Comparison of ENCODE assay signal across 8 cellular contexts in the genomic region with DNA sequence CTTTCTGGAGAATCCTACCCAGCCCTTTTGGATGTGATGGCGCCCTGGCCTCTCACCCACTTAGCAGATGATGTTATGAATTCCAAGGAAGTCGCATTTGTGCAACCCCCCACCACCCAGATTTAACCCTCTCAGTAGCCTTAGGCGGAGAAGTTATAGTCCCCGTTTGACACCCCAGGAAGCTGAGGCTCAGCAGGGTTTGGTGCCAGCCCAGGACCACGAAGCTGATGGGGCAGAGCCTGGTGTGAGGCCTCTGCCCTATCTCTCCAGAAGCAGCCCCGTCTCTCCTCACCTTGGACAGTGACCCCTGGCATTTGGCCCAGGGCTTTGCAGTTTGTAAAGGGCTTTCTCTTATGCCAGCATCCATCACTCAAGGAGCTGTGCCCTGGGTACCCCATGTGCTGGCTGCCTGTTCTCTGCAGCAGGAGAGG. TPM values are rescaled to one million over a fixed set of nuclear protein-coding genes. Genes with fewer than 3 reads are reported as not detected.
DNase-seq lines count a peak whose midpoint lies in the region; ATAC-seq and TF ChIP-seq lines count a peak whose summit lies in the region.

No MANE protein-coding gene starts in this region.

- ATAC-seq in psoas muscle, result no peak
- no peak for ATAC-seq in GM18907 (IDR thresholded peaks at IDR 0.05; ENCODE audit: unreplicated experiment)
- ATAC-seq in GM21390 (IDR thresholded peaks at IDR 0.05; ENCODE audit: unreplicated experiment), result no peak
- ATAC-seq in HG02623 (IDR thresholded peaks at IDR 0.05; ENCODE audit: unreplicated experiment), result no peak
- ATAC-seq in GM18867 (IDR thresholded peaks at IDR 0.05; ENCODE audit: unreplicated experiment), result no peak

- H3K27ac ChIP-seq in SK-N-MC, result no peak overlapping the region
- no peak overlapping the region for H3K27ac ChIP-seq in psoas muscle

- no peaks in the 10 kb centered on the region for H3K36me3 ChIP-seq in SK-N-MC (ENCODE audit: insufficient read depth, low read length)
- no peaks in the 10 kb centered on the region for H3K36me3 ChIP-seq in psoas muscle (ENCODE audit: insufficient read depth in 1 of 2, low read depth in 1 of 2)

- H3K9me3 ChIP-seq in SK-N-MC (ENCODE audit: low read depth, low read length) (no peaks in the 10 kb centered on the region), psoas muscle (no peaks in the 10 kb centered on the region)

- TF ChIP-seq CTCF in psoas muscle (IDR thresholded peaks at IDR 0.05), result no peak

- H3K9ac ChIP-seq in SK-N-MC (ENCODE audit: insufficient read length), result no peak overlapping the region

- 40 to 46% (median 42%) methylated on average over 6 of the region's 6 CpGs for WGBS in psoas muscle, 3 donors

- DNase-seq in Daoy (ENCODE audit: low read depth), result peak; percentile 28
- DNase-seq in SK-N-MC (ENCODE audit: low read depth, low spot score), result no peak
- peak; percentile 39 for DNase-seq in fibroblast of peridontal ligament (ENCODE audit: extremely low read depth)
- peak in 1 of 2 donors; percentile 45 for DNase-seq in psoas muscle

- peaks cover 20% of the 10 kb centered on the region for H3K4me1 ChIP-seq in psoas muscle

- intact Hi-C loops in psoas muscle (cut with DNase I), result no loop called here

- H3K4me3 ChIP-seq in SK-N-MC, result peak overlapping the region; percentile 78
- H3K4me3 ChIP-seq in psoas muscle, result peak overlapping the region; percentile 95

- H3K27me3 ChIP-seq in psoas muscle (ENCODE audit: insufficient read depth in 3 of 3, low read length in 2 of 3), result no peaks in the 10 kb centered on the region

RNA-seq across cellular contexts. Expression of a gene that starts 1.1 kb away (rescaled TPM):
- total RNA-seq in Daoy (2014; rRNA removed; shearing (Covaris generic)), result 17.6 and 19.3 TPM in 2 replicates
- 10 to 100 TPM in 2 of 4 donors, 1 to 10 TPM in 2; 8.0 to 13.3 (median 10.0) TPM for total RNA-seq in psoas muscle
- polyA plus RNA-seq in psoas muscle, result 10 to 100 TPM in 1 of 3 donors, 1 to 10 TPM in 2; 5.9 to 13.2 (median 7.0) TPM
